In genomic region chr16:56029026-56029425, GRCh38 we compare ENCODE assay signal across 20 cellular contexts.
DNase-seq lines count a peak whose midpoint lies in the region; ATAC-seq and TF ChIP-seq lines count a peak whose summit lies in the region.
"Had no signal": no experiment of that assay in that cellular context is flagged by ENCODE, and none has a peak within 500 bp of the region (broad histone marks: within the 10 kb centered on the region; RNA-seq: fewer than 3 reads in every experiment).

No MANE protein-coding gene starts in this region.

- H3K27ac Mint-ChIP-seq in glutamatergic neuron (ENCODE audit: unreplicated experiment), result no peak overlapping the region
- no peak overlapping the region for H3K27ac Mint-ChIP-seq in neural crest cell (ENCODE audit: unreplicated experiment)
- H3K27ac Mint-ChIP-seq in activated T-cell treated with anti-CD3 and anti-CD28 coated beads, Interleukin-2, amount 50 U/mL, for 72 hours, result no peak overlapping the region

- no peak overlapping the region for H3K27ac ChIP-seq in RWPE2 (ENCODE audit: poor library complexity, severe bottlenecking)
- H3K27ac ChIP-seq: 22Rv1, KMS-11 had no signal

- H3K36me3 Mint-ChIP-seq in glutamatergic neuron (ENCODE audit: unreplicated experiment) (no peaks in the 10 kb centered on the region), neural crest cell (ENCODE audit: low read depth) (no peaks in the 10 kb centered on the region)
- peaks cover 0 to 2% of the 10 kb centered on the region in 2 donors for H3K36me3 Mint-ChIP-seq in activated T-cell treated with anti-CD3 and anti-CD28 coated beads, Interleukin-2, amount 50 U/mL, for 72 hours (ENCODE audit: insufficient read depth in 2 of 2)

- no peak overlapping the region for H3K4me3 Mint-ChIP-seq in glutamatergic neuron (ENCODE audit: unreplicated experiment)
- H3K4me3 Mint-ChIP-seq in neural crest cell, result no peak overlapping the region
- H3K4me3 Mint-ChIP-seq in activated T-cell treated with anti-CD3 and anti-CD28 coated beads, Interleukin-2, amount 50 U/mL, for 72 hours, result no peak overlapping the region

- no peak for TF ChIP-seq CTCF in RWPE2 (IDR thresholded peaks at IDR 0.05; ENCODE audit: poor library complexity, severe bottlenecking)
- peak; percentile 30 for TF ChIP-seq CTCF in glutamatergic neuron (IDR thresholded peaks at IDR 0.05; ENCODE audit: partially characterized antibody, unreplicated experiment)
- TF ChIP-seq CTCF in neural crest cell (conservative IDR thresholded peaks at IDR 0.05), result peak; percentile 22

- DNase-seq in DMS 273 (lab: John Stamatoyannopoulos, UW; ENCODE audit: unreplicated experiment) (peak; percentile 13), DMS 273 treated with DMSO at 0.1 percent for 48 hours (lab: John Stamatoyannopoulos, UW) (no peak), RWPE2 (ENCODE audit: low spot score) (no peak), glutamatergic neuron (no peak), neural crest cell (ENCODE audit: low read depth, low spot score) (no peak), amygdala (lab: John Stamatoyannopoulos, UW) (no peak), RKO (ENCODE audit: low spot score) (no peak)
- DNase-seq in activated T-cell treated with anti-CD3 and anti-CD28 coated beads, Interleukin-2, amount 50 U/mL, for 72 hours, result no peak
- DNase-seq: COR-L47, DMS79, H7, NCI-H1417, NCI-H187, NCI-H2171, NCI-H446 treated with DMSO at 0.1 percent for 48 hours, OCI-M1, SHP77 treated with DMSO at 0.1 percent for 48 hours, SK-N-SH had no signal

- no peaks in the 10 kb centered on the region for H3K27me3 Mint-ChIP-seq in glutamatergic neuron (ENCODE audit: unreplicated experiment)
- peaks cover 42% of the 10 kb centered on the region for H3K27me3 Mint-ChIP-seq in neural crest cell (ENCODE audit: low read depth)
- H3K27me3 Mint-ChIP-seq in activated T-cell treated with anti-CD3 and anti-CD28 coated beads, Interleukin-2, amount 50 U/mL, for 72 hours (ENCODE audit: low read depth), result peaks cover 26% of the 10 kb centered on the region

- H3K4me3 ChIP-seq in RWPE2 (ENCODE audit: severe bottlenecking), result no peak overlapping the region

- peaks cover 17% of the 10 kb centered on the region for H3K27me3 ChIP-seq in RWPE2 (ENCODE audit: insufficient read depth, poor library complexity, severe bottlenecking)

- H3K4me1 Mint-ChIP-seq in glutamatergic neuron (ENCODE audit: low read depth, unreplicated experiment) (peaks cover 3% of the 10 kb centered on the region), neural crest cell (no peaks in the 10 kb centered on the region)
- no peaks in the 10 kb centered on the region for H3K4me1 Mint-ChIP-seq in activated T-cell treated with anti-CD3 and anti-CD28 coated beads, Interleukin-2, amount 50 U/mL, for 72 hours (ENCODE audit: low read depth)

- 0 out of 3 replicates have a peak, but pooled peaks have one; percentile 29 for ATAC-seq in RWPE2 (ENCODE audit: low read depth)
- no peak for ATAC-seq in activated T-cell treated with anti-CD3 and anti-CD28 coated beads, Interleukin-2, amount 50 U/mL, for 72 hours (replicated peaks in 1 of 2)

- H3K9me3 Mint-ChIP-seq in glutamatergic neuron (ENCODE audit: unreplicated experiment), result no peaks in the 10 kb centered on the region
- no peaks in the 10 kb centered on the region for H3K9me3 Mint-ChIP-seq in neural crest cell
- no peaks in the 10 kb centered on the region for H3K9me3 Mint-ChIP-seq in activated T-cell treated with anti-CD3 and anti-CD28 coated beads, Interleukin-2, amount 50 U/mL, for 72 hours

- no peaks in the 10 kb centered on the region for H3K4me1 ChIP-seq in RWPE2 (ENCODE audit: insufficient read depth, poor library complexity, severe bottlenecking)

- no peaks in the 10 kb centered on the region for H3K36me3 ChIP-seq in RWPE2 (ENCODE audit: low read depth)

- no peaks in the 10 kb centered on the region for H3K9me3 ChIP-seq in RWPE2 (ENCODE audit: severe bottlenecking)
- H3K9me3 ChIP-seq: SK-N-SH had no signal
